ENCODE assay signal across 2 cellular contexts in genomic region chr19:1295169-1296012, GRCh38.
TF ChIP-seq lines count a peak whose summit lies in the region.

No MANE protein-coding gene starts in this region.

TF ChIP-seq in GM23338, 12 proteins besides CTCF, POLR2A, EP300 and RAD21:
- TF ChIP-seq POLR2AphosphoS5 (IDR thresholded peaks at IDR 0.05; ENCODE audit: low read depth) (no peak), ZNF114 (CRISPR knock-in tag; IDR thresholded peaks at IDR 0.05) (no peak), JUNB (IDR thresholded peaks at IDR 0.05; ENCODE audit: unreplicated experiment) (no peak), ZNF462 (CRISPR knock-in tag; IDR thresholded peaks at IDR 0.05) (no peak), NANOG (IDR thresholded peaks at IDR 0.05; ENCODE audit: borderline replicate concordance) (no peak), ETS1 (IDR thresholded peaks at IDR 0.05) (no peak), REST (IDR thresholded peaks at IDR 0.05; ENCODE audit: unreplicated experiment) (no peak), EZH2phosphoT487 (IDR thresholded peaks at IDR 0.05; ENCODE audit: unreplicated experiment) (no peak)

TF ChIP-seq in HepG2, 621 proteins besides CTCF, POLR2A, EP300 and RAD21:
- TF ChIP-seq RBM22 (optimal IDR thresholded peaks at IDR 0.05; ENCODE audit: low read length) (no peak), ZBTB38 (CRISPR knock-in tag; IDR thresholded peaks at IDR 0.05) (0 out of 2 replicates have a peak, but pooled peaks have one; percentile 42), ZNF724P (CRISPR knock-in tag; IDR thresholded peaks at IDR 0.05; ENCODE audit: borderline replicate concordance) (no peak), HNRNPK (IDR thresholded peaks at IDR 0.05; ENCODE audit: low read depth, low read length, poor library complexity, severe bottlenecking) (peak; percentile 22), ZNF747 (CRISPR knock-in tag; IDR thresholded peaks at IDR 0.05; ENCODE audit: borderline replicate concordance) (no peak), HNRNPLL (IDR thresholded peaks at IDR 0.05; ENCODE audit: low read depth, low read length, poor library complexity, severe bottlenecking) (peak; percentile 3)
